ENCODE assay signal across 19 cellular contexts in the genomic region with DNA sequence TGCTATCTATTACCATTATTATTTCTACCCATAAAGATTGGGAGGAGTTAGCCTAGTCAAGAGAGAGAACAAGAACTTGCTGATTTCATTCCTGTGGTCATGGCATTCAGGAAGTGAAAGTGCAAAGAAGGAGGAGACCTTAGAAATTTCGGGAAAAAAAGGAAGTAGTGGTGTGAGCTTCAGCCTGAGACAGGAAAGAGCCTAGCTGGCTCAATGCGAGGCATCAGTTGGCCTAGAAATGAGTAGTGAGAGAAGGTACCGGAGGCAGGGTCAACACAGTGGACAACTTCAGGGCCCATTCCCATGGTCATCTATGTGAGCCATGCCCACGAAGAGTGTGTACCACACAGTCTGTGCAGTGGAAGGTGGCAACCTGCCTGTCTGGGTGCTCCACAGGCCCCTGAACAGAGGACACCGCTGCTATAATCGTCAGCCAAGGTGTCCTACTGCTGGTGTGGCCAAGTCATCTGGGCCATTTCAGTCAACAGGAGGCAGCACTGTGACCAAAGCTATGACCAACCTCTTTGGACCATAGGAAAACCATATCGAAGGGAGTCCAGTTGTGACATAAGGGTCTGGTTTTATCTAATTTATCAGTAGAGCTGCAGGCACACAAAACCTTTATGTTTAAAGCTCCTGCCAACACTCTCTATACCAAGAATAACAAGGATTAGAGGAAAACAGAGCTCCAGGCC. TPM values are rescaled to one million over a fixed set of nuclear protein-coding genes. Genes with fewer than 3 reads are reported as not detected.
A peak's percentile ranks its signal among the peaks of the same experiment; 100 is the strongest.
DNase-seq lines count a peak whose midpoint lies in the region; ATAC-seq and TF ChIP-seq lines count a peak whose summit lies in the region.
"Had no signal": no experiment of that assay in that cellular context is flagged by ENCODE, and none has a peak within 500 bp of the region (broad histone marks: within the 10 kb centered on the region; RNA-seq: fewer than 3 reads in every experiment).

No MANE protein-coding gene starts in this region.

- peaks cover 0 to 3% of the 10 kb centered on the region in 2 donors for H3K9me3 ChIP-seq in lung (ENCODE audit: control insufficient read depth in 2 of 2, insufficient read depth in 1 of 2, low read length in 1 of 2)
- H3K9me3 ChIP-seq: ascending aorta, colonic mucosa, sigmoid colon had no signal

- peaks cover 59% of the 10 kb centered on the region for H3K36me3 Mint-ChIP-seq in dendritic cell treated with granulocyte-macrophage colony-stimulating factor and Interleukin-4, amounts not matched to agents 40 ng/mL and 50 ng/mL, for 4 days (ENCODE audit: low read depth)

- H3K36me3 ChIP-seq in lung (ENCODE audit: control insufficient read depth in 2 of 2, insufficient read depth in 2 of 2, low read length in 2 of 2) = peaks cover 0 to 3% of the 10 kb centered on the region in 2 donors
- H3K36me3 ChIP-seq: ascending aorta, colonic mucosa, sigmoid colon had no signal

- TF ChIP-seq CTCF in lung (IDR thresholded peaks at IDR 0.05; ENCODE audit: control extremely low read depth, extremely low read depth) = no peak

- H3K4me3 Mint-ChIP-seq in dendritic cell treated with granulocyte-macrophage colony-stimulating factor and Interleukin-4, amounts not matched to agents 40 ng/mL and 50 ng/mL, for 4 days = no peak overlapping the region

- peak overlapping the region; percentile 74 for H3K27ac Mint-ChIP-seq in dendritic cell treated with granulocyte-macrophage colony-stimulating factor and Interleukin-4, amounts not matched to agents 40 ng/mL and 50 ng/mL, for 4 days

- peaks cover 0 to 4% of the 10 kb centered on the region in 2 donors for H3K4me1 ChIP-seq in lung (ENCODE audit: control insufficient read depth in 2 of 2, insufficient read depth in 2 of 2, low read length in 2 of 2)
- H3K4me1 ChIP-seq: ascending aorta, colonic mucosa, sigmoid colon had no signal

- peaks cover 8% of the 10 kb centered on the region for H3K9me3 Mint-ChIP-seq in dendritic cell treated with granulocyte-macrophage colony-stimulating factor and Interleukin-4, amounts not matched to agents 40 ng/mL and 50 ng/mL, for 4 days

- DNase-seq in CD1c-positive myeloid dendritic cell (ENCODE audit: extremely low spot score) (peak; percentile 93), NOMO-1 treated with dmso at 0.1 percent for 144 hours (lab: John Stamatoyannopoulos, UW; ENCODE audit: unreplicated experiment) (peak; percentile 93), lung (ENCODE audit: low spot score) (no peak), NCI-H510A treated with DMSO at 0.1 percent for 48 hours (lab: John Stamatoyannopoulos, UW) (no peak), SHP77 (lab: John Stamatoyannopoulos, UW) (no peak), NCI-H2196 treated with DMSO at 0.1 percent for 48 hours (lab: John Stamatoyannopoulos, UW; ENCODE audit: unreplicated experiment) (no peak)
- DNase-seq: activated CD4-positive, CD25-positive, alpha-beta regulatory T cell; activated effector memory CD4-positive, alpha-beta T cell treated with anti-CD3 and anti-CD28 coated beads, Interleukin-2, amount 50 U/mL, for 16 hours; NCI-H1105; NCI-H2171 treated with DMSO at 0.1 percent for 48 hours; NK-92 treated with Interleukin-12 subunit alpha and Interleukin-12 subunit beta, amount 100 ng/mL, for 24 hours; sigmoid colon; stimulated activated CD4-positive, alpha-beta T cell treated with anti-CD3 and anti-CD28 coated beads, Interleukin-4, amount 100 ng/mL, for 4 hours had no signal

- no peaks in the 10 kb centered on the region for H3K27me3 ChIP-seq in lung (ENCODE audit: control insufficient read depth, insufficient read depth)
- H3K27me3 ChIP-seq: ascending aorta, colonic mucosa, sigmoid colon had no signal

- intact Hi-C loops in dendritic cell treated with granulocyte-macrophage colony-stimulating factor and Interleukin-4, amounts not matched to agents 40 ng/mL and 50 ng/mL, for 4 days (cut with micrococcal nuclease) = no loop called here

- no peak overlapping the region for H3K27ac ChIP-seq in lung (ENCODE audit: low read depth in 1 of 2, low read length in 1 of 2)
- H3K27ac ChIP-seq: ascending aorta, colonic mucosa, sigmoid colon had no signal

- H3K4me3 ChIP-seq in lung = no peak overlapping the region
- H3K4me3 ChIP-seq: ascending aorta, colonic mucosa, sigmoid colon had no signal

- ATAC-seq in lung (ENCODE audit: insufficient read depth, low FRiP score) = peak; percentile 70
- ATAC-seq in HG03280 (IDR thresholded peaks at IDR 0.05; ENCODE audit: unreplicated experiment) = no peak
- ATAC-seq: esophagus mucosa, SK-N-SH treated with all-trans-retinoic acid at 6 μM for 48 hours had no signal

- 53 to 71% methylated on average over 7 of the region's 7 CpGs for WGBS in lung, 2 donors

- H3K4me1 Mint-ChIP-seq in dendritic cell treated with granulocyte-macrophage colony-stimulating factor and Interleukin-4, amounts not matched to agents 40 ng/mL and 50 ng/mL, for 4 days (ENCODE audit: low read depth) = peaks cover 75% of the 10 kb centered on the region

- H3K27me3 Mint-ChIP-seq in dendritic cell treated with granulocyte-macrophage colony-stimulating factor and Interleukin-4, amounts not matched to agents 40 ng/mL and 50 ng/mL, for 4 days = peaks cover 49% of the 10 kb centered on the region

RNA-seq across cellular contexts. Expression of a gene that starts 16.3 kb away (rescaled TPM):
- total RNA-seq in lung = 10 to 100 TPM; 26.4 to 27.6 TPM
- 1 to 10 TPM; 3.1 to 4.0 TPM for polyA plus RNA-seq in lung

Comparison
In these comparisons a context has a peak if more than half of its experiments do, and no peak if none do; other contexts are left out.
1. DNase-seq: peak in CD1c-positive myeloid dendritic cell (single experiment) and NOMO-1 treated with dmso at 0.1 percent for 144 hours (single experiment); none in lung (single experiment), NCI-H510A treated with DMSO at 0.1 percent for 48 hours (single experiment), SHP77 (0 of 2) and NCI-H2196 treated with DMSO at 0.1 percent for 48 hours (single experiment).